Comparison of ENCODE assay signal across 1 cellular context in the genomic region with DNA sequence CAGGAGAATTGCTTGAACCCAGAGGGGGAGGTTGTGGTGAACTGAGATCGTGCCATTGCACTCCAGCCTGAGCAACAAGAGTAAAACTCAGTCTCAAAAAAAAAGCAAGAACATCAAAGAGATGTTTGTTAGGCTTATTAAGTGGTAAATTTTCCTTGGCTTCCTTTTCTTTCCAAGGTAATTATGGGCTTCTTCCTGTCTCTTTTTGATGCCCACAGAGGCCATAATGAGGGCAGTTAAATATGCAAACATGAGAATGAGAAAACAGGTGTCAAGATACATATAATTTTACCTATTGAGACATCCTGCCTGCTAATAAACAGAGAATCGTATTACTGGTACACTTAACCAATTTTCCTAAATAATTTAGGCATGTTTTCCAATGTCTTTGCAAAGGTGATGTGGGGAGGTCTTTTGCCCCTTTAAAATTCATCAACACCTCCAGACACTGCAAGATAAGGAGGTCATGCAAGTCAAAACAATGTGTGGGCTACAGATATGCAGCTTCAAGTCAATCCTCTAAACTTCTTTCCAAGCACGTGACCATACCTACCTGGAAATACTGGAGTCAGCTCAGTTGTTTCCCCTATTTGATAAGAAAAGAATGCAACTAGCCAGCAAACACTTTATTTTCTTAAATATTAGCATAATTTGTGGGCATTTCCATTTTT.
TF ChIP-seq lines count a peak whose summit lies in the region.

No MANE protein-coding gene starts in this region.

TF ChIP-seq in SK-N-SH treated with all-trans-retinoic acid at 6 μM for 48 hours, 23 proteins besides CTCF, POLR2A, EP300 and RAD21 (continued from another document):
- TF ChIP-seq, protein P1, sequence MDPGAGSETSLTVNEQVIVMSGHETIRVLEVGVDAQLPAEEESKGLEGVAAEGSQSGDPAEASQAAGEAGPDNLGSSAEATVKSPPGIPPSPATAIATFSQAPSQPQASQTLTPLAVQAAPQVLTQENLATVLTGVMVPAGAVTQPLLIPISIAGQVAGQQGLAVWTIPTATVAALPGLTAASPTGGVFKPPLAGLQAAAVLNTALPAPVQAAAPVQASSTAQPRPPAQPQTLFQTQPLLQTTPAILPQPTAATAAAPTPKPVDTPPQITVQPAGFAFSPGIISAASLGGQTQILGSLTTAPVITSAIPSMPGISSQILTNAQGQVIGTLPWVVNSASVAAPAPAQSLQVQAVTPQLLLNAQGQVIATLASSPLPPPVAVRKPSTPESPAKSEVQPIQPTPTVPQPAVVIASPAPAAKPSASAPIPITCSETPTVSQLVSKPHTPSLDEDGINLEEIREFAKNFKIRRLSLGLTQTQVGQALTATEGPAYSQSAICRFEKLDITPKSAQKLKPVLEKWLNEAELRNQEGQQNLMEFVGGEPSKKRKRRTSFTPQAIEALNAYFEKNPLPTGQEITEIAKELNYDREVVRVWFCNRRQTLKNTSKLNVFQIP (CRISPR knock-in tag; IDR thresholded peaks at IDR 0.05; ENCODE audit: borderline replicate concordance, low read depth), result no peak
- TF ChIP-seq TCF4 (CRISPR knock-in tag; IDR thresholded peaks at IDR 0.05; ENCODE audit: borderline replicate concordance) (no peak), ZFP30 (CRISPR knock-in tag; IDR thresholded peaks at IDR 0.05) (no peak), ZNF70 (CRISPR knock-in tag; IDR thresholded peaks at IDR 0.05) (no peak), ZFP3 (CRISPR knock-in tag; IDR thresholded peaks at IDR 0.05) (no peak), ZNF8 (CRISPR knock-in tag; IDR thresholded peaks at IDR 0.05) (no peak), RARB (CRISPR knock-in tag; IDR thresholded peaks at IDR 0.05) (no peak)
- TF ChIP-seq, protein P2, sequence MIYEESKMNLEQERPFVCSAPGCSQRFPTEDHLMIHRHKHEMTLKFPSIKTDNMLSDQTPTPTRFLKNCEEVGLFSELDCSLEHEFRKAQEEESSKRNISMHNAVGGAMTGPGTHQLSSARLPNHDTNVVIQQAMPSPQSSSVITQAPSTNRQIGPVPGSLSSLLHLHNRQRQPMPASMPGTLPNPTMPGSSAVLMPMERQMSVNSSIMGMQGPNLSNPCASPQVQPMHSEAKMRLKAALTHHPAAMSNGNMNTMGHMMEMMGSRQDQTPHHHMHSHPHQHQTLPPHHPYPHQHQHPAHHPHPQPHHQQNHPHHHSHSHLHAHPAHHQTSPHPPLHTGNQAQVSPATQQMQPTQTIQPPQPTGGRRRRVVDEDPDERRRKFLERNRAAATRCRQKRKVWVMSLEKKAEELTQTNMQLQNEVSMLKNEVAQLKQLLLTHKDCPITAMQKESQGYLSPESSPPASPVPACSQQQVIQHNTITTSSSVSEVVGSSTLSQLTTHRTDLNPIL (CRISPR knock-in tag; IDR thresholded peaks at IDR 0.05; ENCODE audit: low read depth), result no peak
